Comparison of ENCODE assay signal across 13 cellular contexts in the genomic region with DNA sequence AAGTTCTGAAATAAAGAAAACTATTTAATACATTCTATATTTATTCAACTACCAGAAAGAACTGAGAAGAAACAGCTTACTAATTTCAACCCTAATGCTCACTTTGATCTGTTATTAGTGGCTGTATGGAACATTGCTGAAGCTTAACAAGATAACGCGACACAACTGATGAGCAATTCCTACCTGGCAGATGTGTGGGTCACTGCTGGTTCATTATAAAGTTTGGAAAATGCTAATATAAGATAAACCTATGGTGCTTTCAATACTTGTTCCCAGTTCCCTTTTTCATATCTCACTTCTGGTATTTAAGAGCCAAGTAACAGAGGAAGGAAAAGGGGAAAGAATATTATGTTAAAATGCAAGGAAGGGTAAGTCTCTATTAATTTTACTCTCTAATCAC. TPM values are rescaled to one million over a fixed set of nuclear protein-coding genes. Genes with fewer than 3 reads are reported as not detected.
DNase-seq lines count a peak whose midpoint lies in the region; ATAC-seq and TF ChIP-seq lines count a peak whose summit lies in the region.
"Had no signal": no experiment of that assay in that cellular context is flagged by ENCODE, and none has a peak within 500 bp of the region (broad histone marks: within the 10 kb centered on the region; RNA-seq: fewer than 3 reads in every experiment).

No MANE protein-coding gene starts in this region.

- no peak for TF ChIP-seq POLR2A in heart left ventricle (IDR thresholded peaks at IDR 0.05)

- peaks cover 0 to 71% (median 0%) of the 10 kb centered on the region in 12 donors for H3K4me1 ChIP-seq in heart left ventricle
- H3K4me1 ChIP-seq: neural progenitor cell had no signal

- no peak for ATAC-seq in CD4-positive, alpha-beta T cell (ENCODE audit: poor library complexity)
- ATAC-seq in GM19395 (IDR thresholded peaks at IDR 0.05; ENCODE audit: unreplicated experiment) (peak; percentile 67), HG02884 (IDR thresholded peaks at IDR 0.05; ENCODE audit: unreplicated experiment) (peak; percentile 55), heart left ventricle (no peak)

- intact Hi-C loops in CD4-positive, alpha-beta T cell (cut with DNase I, micrococcal nuclease), result loop anchor here in 1 of 2 experiments (5.0 kb wide), 1 partner anchor 40 kb away; no protein-coding TSS in a partner anchor
- intact Hi-C loops in heart left ventricle (cut with DNase I), result no loop called here

- no peak overlapping the region for H3K4me3 ChIP-seq in heart left ventricle
- H3K4me3 ChIP-seq: neural progenitor cell had no signal

- CTCF ChIA-PET in CD4-positive, alpha-beta T cell (lab: Charles Lee), result no interaction called here

- H3K27me3 ChIP-seq in CD4-positive, alpha-beta T cell (ENCODE audit: control insufficient read depth, insufficient read depth, low read length), result no peaks in the 10 kb centered on the region
- no peaks in the 10 kb centered on the region for H3K27me3 ChIP-seq in heart left ventricle
- H3K27me3 ChIP-seq: neural progenitor cell had no signal

- no peak for DNase-seq in CD4-positive, alpha-beta T cell
- peak; percentile 62 for DNase-seq in OCI-M1 (lab: John Stamatoyannopoulos, UW)
- no peak for DNase-seq in NCI-H128 (lab: John Stamatoyannopoulos, UW; ENCODE audit: unreplicated experiment)
- DNase-seq in NCI-H82 treated with DMSO at 0.1 percent for 48 hours (lab: John Stamatoyannopoulos, UW; ENCODE audit: unreplicated experiment), result no peak
- DNase-seq in heart left ventricle, result no peak
- DNase-seq in NCI-H2107 treated with DMSO at 0.1 percent for 48 hours (lab: John Stamatoyannopoulos, UW; ENCODE audit: unreplicated experiment), result no peak
- DNase-seq: caudate nucleus, GF-D8, NCI-H1436 had no signal

- H3K27me3 Mint-ChIP-seq in CD4-positive, alpha-beta T cell, result no peaks in the 10 kb centered on the region

- POLR2A ChIA-PET in CD4-positive, alpha-beta T cell (lab: Charles Lee), result interaction anchor here (0.6 to 2.4 kb wide), 3 partner anchors 10 to 27 kb away, joined by 3 to 17 read pairs (median 3); partner anchors contain the start of gene CTSC

- H3K27ac ChIP-seq in CD4-positive, alpha-beta T cell (ENCODE audit: low read depth, low read length), result no peak overlapping the region
- H3K27ac ChIP-seq in heart left ventricle, result peak overlapping the region in 1 of 12 donors; percentile 35
- H3K27ac ChIP-seq: neural progenitor cell had no signal

- no peak for TF ChIP-seq CTCF in CD4-positive, alpha-beta T cell (IDR thresholded peaks at IDR 0.05)
- no peak for TF ChIP-seq CTCF in heart left ventricle (IDR thresholded peaks at IDR 0.05)

- no peaks in the 10 kb centered on the region for H3K9me3 Mint-ChIP-seq in CD4-positive, alpha-beta T cell
- H3K9me3 Mint-ChIP-seq: activated T-helper 2 cell treated with anti-CD3 and anti-CD28 coated beads, Interferon-gamma antibody, Interleukin-2, Interleukin-4, amounts not matched to agents 10 μg/mL and 5 μg/mL and 100 μg/mL, durations not matched to agents 14 hours and 24 hours and 36 hours had no signal

- peaks cover 97% of the 10 kb centered on the region for H3K36me3 Mint-ChIP-seq in CD4-positive, alpha-beta T cell (ENCODE audit: low read depth)

- peak overlapping the region; percentile 10 for H3K27ac Mint-ChIP-seq in CD4-positive, alpha-beta T cell
- H3K27ac Mint-ChIP-seq: activated T-helper 2 cell treated with anti-CD3 and anti-CD28 coated beads, Interferon-gamma antibody, Interleukin-2, Interleukin-4, amounts not matched to agents 10 μg/mL and 5 μg/mL and 100 μg/mL, durations not matched to agents 14 hours and 24 hours and 36 hours; neural progenitor cell had no signal

- peaks cover 0 to 85% (median 5%) of the 10 kb centered on the region in 9 donors for H3K36me3 ChIP-seq in heart left ventricle
- H3K36me3 ChIP-seq: neural progenitor cell had no signal

- no peaks in the 10 kb centered on the region for H3K9me3 ChIP-seq in CD4-positive, alpha-beta T cell (ENCODE audit: control insufficient read depth, low read length)
- H3K9me3 ChIP-seq in heart left ventricle, result no peaks in the 10 kb centered on the region

- WGBS in heart left ventricle, 4 donors, result 86 to 90% (median 88%) methylated on average over 2 of the region's 2 CpGs

- no peak overlapping the region for H3K4me3 Mint-ChIP-seq in CD4-positive, alpha-beta T cell
- H3K4me3 Mint-ChIP-seq: neural progenitor cell had no signal

- H3K4me1 Mint-ChIP-seq in CD4-positive, alpha-beta T cell (ENCODE audit: low read depth), result peaks cover 98% of the 10 kb centered on the region

RNA-seq across cellular contexts. Expression of gene CTSC, which starts 10.5 kb away (rescaled TPM):
- 10 to 100 TPM; 28.5 to 32.6 TPM for total RNA-seq in CD4-positive, alpha-beta T cell
- 100 to 1,000 TPM in 1 of 9 donors, 10 to 100 TPM in 8; 11.9 to 289 (median 19.2) TPM for total RNA-seq in heart left ventricle
- polyA plus RNA-seq in heart left ventricle, result 10 to 100 TPM in 1 of 2 donors, 1 to 10 TPM in 1; 8.9 to 92.3 TPM

Comparison
In these comparisons a context has a peak if more than half of its experiments do, and no peak if none do; other contexts are left out.
1. ATAC-seq: peak in GM19395 (single experiment) and HG02884 (single experiment); none in CD4-positive, alpha-beta T cell (single experiment) and heart left ventricle (0 of 4).